In the genomic region with DNA sequence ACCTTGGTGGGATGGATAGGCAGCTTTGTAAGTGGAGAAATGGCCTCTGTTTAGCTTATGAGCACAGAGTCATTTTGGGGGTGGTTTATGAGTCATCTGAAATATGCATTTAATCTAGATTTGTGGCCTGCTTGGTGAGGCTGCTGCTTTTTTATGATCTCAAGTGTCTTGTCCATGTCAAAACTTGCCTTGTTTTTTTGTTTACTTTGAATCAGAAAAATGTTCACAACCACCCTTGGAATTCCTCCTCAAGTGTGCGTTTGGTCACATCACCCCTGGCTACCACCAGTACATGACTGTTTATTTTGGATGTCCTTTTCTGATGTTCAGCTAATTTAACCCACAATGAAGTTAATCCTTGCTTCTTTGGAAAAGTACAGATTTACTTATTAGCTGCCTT, we compare ENCODE assay signal across 9 cellular contexts.
DNase-seq lines count a peak whose midpoint lies in the region; ATAC-seq and TF ChIP-seq lines count a peak whose summit lies in the region.
"Had no signal": no experiment of that assay in that cellular context is flagged by ENCODE, and none has a peak within 500 bp of the region (broad histone marks: within the 10 kb centered on the region; RNA-seq: fewer than 3 reads in every experiment).

No MANE protein-coding gene starts in this region.

- H3K27ac ChIP-seq in right cardiac atrium (ENCODE audit: low read length) (peak overlapping the region; percentile 19), foreskin keratinocyte (no peak overlapping the region), sigmoid colon (peak overlapping the region in 1 of 4 donors; percentile 6)

- intact Hi-C loops in right cardiac atrium (cut with DNase I) (no loop called here), Right ventricle myocardium superior (cut with DNase I) (no loop called here), sigmoid colon (cut with DNase I) (no loop called here)

- H3K4me1 ChIP-seq in right cardiac atrium (ENCODE audit: control insufficient read depth, insufficient read depth, low read length) = peaks cover 6% of the 10 kb centered on the region
- H3K4me1 ChIP-seq in foreskin keratinocyte = peaks cover 22% of the 10 kb centered on the region
- peaks cover 0 to 53% (median 34%) of the 10 kb centered on the region in 4 donors for H3K4me1 ChIP-seq in sigmoid colon

- H3K36me3 ChIP-seq in sigmoid colon = no peaks in the 10 kb centered on the region

- H3K4me3 ChIP-seq in right cardiac atrium (ENCODE audit: low read length) (no peak overlapping the region), sigmoid colon (no peak overlapping the region)

- peak; percentile 53 to 56 for ATAC-seq in right cardiac atrium
- no peak for ATAC-seq in Right ventricle myocardium superior (ENCODE audit: poor library complexity)
- peak; percentile 89 for ATAC-seq in SK-N-SH treated with all-trans-retinoic acid at 6 μM for 48 hours
- peak; percentile 95 for ATAC-seq in foreskin keratinocyte
- ATAC-seq in GM18867 (IDR thresholded peaks at IDR 0.05; ENCODE audit: unreplicated experiment) = no peak
- ATAC-seq: naive thymus-derived CD4-positive, alpha-beta T cell had no signal

- H3K9me3 ChIP-seq in right cardiac atrium (ENCODE audit: control insufficient read depth, low read length) (no peaks in the 10 kb centered on the region), sigmoid colon (no peaks in the 10 kb centered on the region)

- TF ChIP-seq EP300 in sigmoid colon (IDR thresholded peaks at IDR 0.05) = no peak

- no peak for TF ChIP-seq POLR2A in sigmoid colon (IDR thresholded peaks at IDR 0.05)

- no peak for TF ChIP-seq CTCF in foreskin keratinocyte (conservative IDR thresholded peaks at IDR 0.05)
- TF ChIP-seq CTCF in sigmoid colon (IDR thresholded peaks at IDR 0.05) = no peak

- DNase-seq in right cardiac atrium (no peak), Right ventricle myocardium superior (no peak), foreskin keratinocyte (peak; percentile 90 to 93), RPMI8226 (no peak), sigmoid colon (no peak)
- DNase-seq in central memory CD4-positive, alpha-beta T cell = no peak
- DNase-seq: naive thymus-derived CD4-positive, alpha-beta T cell had no signal

- WGBS in right cardiac atrium = 40% methylated on average over 1 of the region's 1 CpG
- 53 to 70% methylated on average over 1 of the region's 1 CpG for WGBS in sigmoid colon, 2 donors

- H3K27me3 ChIP-seq in right cardiac atrium (ENCODE audit: control insufficient read depth, insufficient read depth) = no peaks in the 10 kb centered on the region
- no peaks in the 10 kb centered on the region for H3K27me3 ChIP-seq in foreskin keratinocyte
- H3K27me3 ChIP-seq in sigmoid colon = no peaks in the 10 kb centered on the region

TF ChIP-seq in SK-N-SH treated with all-trans-retinoic acid at 6 μM for 48 hours, 23 proteins besides CTCF, POLR2A, EP300 and RAD21:
- TF ChIP-seq ZFP3 (CRISPR knock-in tag; IDR thresholded peaks at IDR 0.05) (no peak), ISL1 (CRISPR knock-in tag; IDR thresholded peaks at IDR 0.05) (peak; percentile 68), CSDC2 (CRISPR knock-in tag; IDR thresholded peaks at IDR 0.05) (no peak), ZFP30 (CRISPR knock-in tag; IDR thresholded peaks at IDR 0.05) (no peak)
- TF ChIP-seq, protein P1, sequence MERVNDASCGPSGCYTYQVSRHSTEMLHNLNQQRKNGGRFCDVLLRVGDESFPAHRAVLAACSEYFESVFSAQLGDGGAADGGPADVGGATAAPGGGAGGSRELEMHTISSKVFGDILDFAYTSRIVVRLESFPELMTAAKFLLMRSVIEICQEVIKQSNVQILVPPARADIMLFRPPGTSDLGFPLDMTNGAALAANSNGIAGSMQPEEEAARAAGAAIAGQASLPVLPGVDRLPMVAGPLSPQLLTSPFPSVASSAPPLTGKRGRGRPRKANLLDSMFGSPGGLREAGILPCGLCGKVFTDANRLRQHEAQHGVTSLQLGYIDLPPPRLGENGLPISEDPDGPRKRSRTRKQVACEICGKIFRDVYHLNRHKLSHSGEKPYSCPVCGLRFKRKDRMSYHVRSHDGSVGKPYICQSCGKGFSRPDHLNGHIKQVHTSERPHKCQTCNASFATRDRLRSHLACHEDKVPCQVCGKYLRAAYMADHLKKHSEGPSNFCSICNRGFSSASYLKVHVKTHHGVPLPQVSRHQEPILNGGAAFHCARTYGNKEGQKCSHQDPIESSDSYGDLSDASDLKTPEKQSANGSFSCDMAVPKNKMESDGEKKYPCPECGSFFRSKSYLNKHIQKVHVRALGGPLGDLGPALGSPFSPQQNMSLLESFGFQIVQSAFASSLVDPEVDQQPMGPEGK (CRISPR knock-in tag; IDR thresholded peaks at IDR 0.05; ENCODE audit: borderline replicate concordance) = peak; percentile 52; the same call in 1 of the 2 replicates
TF ChIP-seq in SK-N-SH treated with all-trans-retinoic acid at 6 μM for 48 hours: peak in this region for 2.

Comparison
In these comparisons a context has a peak if more than half of its experiments do, and no peak if none do; other contexts are left out.
1. ATAC-seq: peak in right cardiac atrium (2 of 2), SK-N-SH treated with all-trans-retinoic acid at 6 μM for 48 hours (single experiment) and foreskin keratinocyte (single experiment); none in Right ventricle myocardium superior (single experiment) and GM18867 (single experiment).
2. DNase-seq: peak in foreskin keratinocyte (2 of 2); none in right cardiac atrium (0 of 3), Right ventricle myocardium superior (single experiment), RPMI8226 (single experiment), central memory CD4-positive, alpha-beta T cell (single experiment) and sigmoid colon (single experiment).